In the genomic region with DNA sequence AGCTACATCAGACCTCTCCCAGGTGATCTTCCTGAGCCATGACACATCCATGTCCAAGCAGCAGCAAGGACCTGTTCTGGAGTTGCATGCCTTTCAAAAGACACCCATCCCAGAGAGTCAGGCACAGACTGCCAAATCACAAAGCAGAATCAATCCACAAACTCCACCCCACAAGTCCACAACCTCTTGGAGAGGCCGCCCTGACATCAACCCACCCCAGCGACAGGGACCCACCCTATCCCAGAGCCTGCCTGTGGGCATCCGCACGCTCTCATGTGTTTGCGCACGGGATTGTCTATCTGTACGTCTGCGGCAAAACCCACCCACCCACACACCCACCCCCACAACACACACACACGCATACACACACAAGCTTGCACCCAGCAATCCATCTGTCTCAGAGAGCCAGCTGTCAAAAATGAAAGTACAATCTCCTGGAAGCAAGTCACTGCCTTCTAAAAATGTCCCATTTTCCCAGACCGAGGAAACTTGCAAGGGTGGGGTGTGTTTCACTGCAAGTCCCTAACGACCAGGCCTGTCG, we compare ENCODE assay signal across 9 cellular contexts. TPM values are rescaled to one million over a fixed set of nuclear protein-coding genes. Genes with fewer than 3 reads are reported as not detected.
DNase-seq lines count a peak whose midpoint lies in the region; ATAC-seq and TF ChIP-seq lines count a peak whose summit lies in the region.
"Had no signal": no experiment of that assay in that cellular context is flagged by ENCODE, and none has a peak within 500 bp of the region (broad histone marks: within the 10 kb centered on the region; RNA-seq: fewer than 3 reads in every experiment).

No MANE protein-coding gene starts in this region.

- H3K4me3 ChIP-seq in AG10803 (ENCODE audit: low read length) (peak overlapping the region; percentile 43), RWPE2 (ENCODE audit: severe bottlenecking) (no peak overlapping the region), fibroblast of pulmonary artery (replicated peaks; ENCODE audit: low read depth, low read length) (peak overlapping the region; percentile 27), ovary (peak overlapping the region; percentile 15)

- WGBS in ovary, 3 donors: 27 to 36% (median 34%) methylated on average over 12 of the region's 12 CpGs

- intact Hi-C loops in ovary (cut with DNase I): loop anchor here in 1 of 4 donors (10.0 kb wide), 1 partner anchor 164 kb away; no protein-coding TSS in a partner anchor

- peaks cover 22% of the 10 kb centered on the region for H3K36me3 ChIP-seq in RWPE2 (ENCODE audit: low read depth)
- no peaks in the 10 kb centered on the region for H3K36me3 ChIP-seq in ovary

- DNase-seq in AG10803 (ENCODE audit: low read depth) (no peak), RWPE2 (ENCODE audit: low spot score) (no peak), fibroblast of pulmonary artery (ENCODE audit: low read depth) (no peak), ovary (peak in 1 of 5 donors; percentile 30), hepatic stellate cell (ENCODE audit: low spot score) (no peak), NCI-H1105 (lab: John Stamatoyannopoulos, UW) (no peak)

- TF ChIP-seq POLR2A in ovary (IDR thresholded peaks at IDR 0.05): no peak

- H3K4me1 ChIP-seq in RWPE2 (ENCODE audit: insufficient read depth, poor library complexity, severe bottlenecking) (peaks cover 81% of the 10 kb centered on the region), ovary (ENCODE audit: insufficient read depth) (peaks cover 41% of the 10 kb centered on the region)

- ATAC-seq in RWPE2 (ENCODE audit: low read depth) (no peak), GM18907 (IDR thresholded peaks at IDR 0.05; ENCODE audit: unreplicated experiment) (no peak), GM18867 (IDR thresholded peaks at IDR 0.05; ENCODE audit: unreplicated experiment) (no peak)
- ATAC-seq: left lobe of liver had no signal

- no peak for TF ChIP-seq EP300 in ovary (IDR thresholded peaks at IDR 0.05)

- peak overlapping the region; percentile 98 for H3K27ac ChIP-seq in RWPE2 (ENCODE audit: poor library complexity, severe bottlenecking)
- peak overlapping the region; percentile 44 to 67 for H3K27ac ChIP-seq in ovary

- H3K9me3 ChIP-seq in RWPE2 (ENCODE audit: severe bottlenecking) (no peaks in the 10 kb centered on the region), ovary (no peaks in the 10 kb centered on the region)

- H3K27me3 ChIP-seq in RWPE2 (ENCODE audit: insufficient read depth, poor library complexity, severe bottlenecking) (no peaks in the 10 kb centered on the region), ovary (no peaks in the 10 kb centered on the region)

- TF ChIP-seq CTCF in AG10803 (conservative IDR thresholded peaks at IDR 0.05; ENCODE audit: low read length) (no peak), RWPE2 (IDR thresholded peaks at IDR 0.05; ENCODE audit: poor library complexity, severe bottlenecking) (no peak), fibroblast of pulmonary artery (IDR thresholded peaks at IDR 0.05; ENCODE audit: low read length, missing control alignments) (no peak), ovary (IDR thresholded peaks at IDR 0.05) (no peak)

RNA-seq across cellular contexts. Expression of gene SMAD7, which starts 11.9 kb away (rescaled TPM):
- 10 to 100 TPM; 10.7 to 36.5 (median 13.1) TPM for total RNA-seq in ovary
- polyA plus RNA-seq in ovary: 10 to 100 TPM; 13.7 to 18.9 TPM
